22 cellular contexts compared by ENCODE assay signal in the genomic region with DNA sequence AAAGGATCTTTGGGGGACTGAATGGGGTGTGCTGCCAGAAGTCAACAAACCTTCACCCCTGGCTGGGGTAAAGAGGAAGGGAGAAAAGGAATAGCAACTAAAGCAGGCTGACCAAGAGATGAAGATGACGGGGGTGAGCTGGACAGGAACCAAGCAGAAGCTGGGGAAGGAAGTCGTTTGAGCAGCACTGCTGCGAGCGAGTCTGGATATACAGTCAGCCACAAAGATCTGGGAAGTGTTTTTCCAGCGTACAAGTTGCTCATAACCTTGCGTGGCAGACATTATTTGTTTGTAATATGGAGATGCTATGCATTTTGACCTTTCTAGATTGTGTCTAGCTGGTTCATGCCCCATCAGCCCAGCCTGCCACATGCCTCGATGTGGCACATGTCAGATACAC.
DNase-seq lines count a peak whose midpoint lies in the region; ATAC-seq, FAIRE-seq and TF ChIP-seq lines count a peak whose summit lies in the region.
"Had no signal": no experiment of that assay in that cellular context is flagged by ENCODE, and none has a peak within 500 bp of the region (broad histone marks: within the 10 kb centered on the region; RNA-seq: fewer than 3 reads in every experiment).

No MANE protein-coding gene starts in this region.

- DNase-seq in activated naive CD8-positive, alpha-beta T cell treated with anti-CD3 and anti-CD28 coated beads for 36 hours, result no peak
- DNase-seq in GM12878 (ENCODE audit: low read depth, low spot score) (no peak), HepG2 (ENCODE audit: low spot score) (no peak), ovary (no peak)
- no peak for DNase-seq in stimulated activated naive CD4-positive, alpha-beta T cell treated with Interleukin-2 at 50 U/mL for 16 hours (lab: John Stamatoyannopoulos, UW)
- no peak for DNase-seq in activated CD4-positive, alpha-beta T cell treated with anti-CD3 and anti-CD28 coated beads for 1 hour
- DNase-seq: BE2C; Calu3; CD8-positive, alpha-beta T cell; DMS53; EL; H7; HFFc6; KG1; NCI-H1694 treated with DMSO at 0.1 percent for 48 hours; NCI-H2227 treated with DMSO at 0.1 percent for 48 hours; NCI-H510A treated with DMSO at 0.1 percent for 48 hours; NCI-H774; OCI-M1; SHP77 had no signal

- TF ChIP-seq POLR2A in GM12878 (IDR thresholded peaks at IDR 0.05; ENCODE audit: low read depth, low read length) (no peak), HepG2 (IDR thresholded peaks at IDR 0.05; ENCODE audit: insufficient read depth in 1 of 2, low read depth in 2 of 2, low read length in 2 of 2) (no peak), ovary (IDR thresholded peaks at IDR 0.05) (no peak)

- H4K20me1 ChIP-seq in GM12878 (ENCODE audit: control insufficient read depth, insufficient read depth) (no peaks in the 10 kb centered on the region), HepG2 (ENCODE audit: insufficient read depth, low read length) (no peaks in the 10 kb centered on the region)

- TF ChIP-seq RAD21 in GM12878 (IDR thresholded peaks at IDR 0.05; ENCODE audit: insufficient read depth, low read depth, low read length), result no peak
- no peak for TF ChIP-seq RAD21 in HepG2 (CRISPR knock-in tag; IDR thresholded peaks at IDR 0.05)

- TF ChIP-seq EP300 in GM12878 (IDR thresholded peaks at IDR 0.05; ENCODE audit: borderline replicate concordance in 1 of 2, control insufficient read depth in 1 of 2, low read depth in 2 of 2, low read length in 2 of 2) (no peak), HepG2 (IDR thresholded peaks at IDR 0.05; ENCODE audit: low read depth in 2 of 2, low read length in 2 of 2) (no peak), HepG2 (CRISPR knock-in tag; IDR thresholded peaks at IDR 0.05; ENCODE audit: borderline replicate concordance) (no peak), ovary (IDR thresholded peaks at IDR 0.05) (no peak)

- H3K4me2 ChIP-seq in GM12878 (ENCODE audit: control insufficient read depth, insufficient read depth) (no peak overlapping the region), HepG2 (ENCODE audit: low read depth, low read length) (no peak overlapping the region)

- no peak for TF ChIP-seq CTCF in GM12878 (IDR thresholded peaks at IDR 0.05 in 2 of 3, conservative IDR thresholded peaks at IDR 0.05 in 1 of 3; ENCODE audit: control insufficient read depth in 2 of 3, extremely low read depth in 1 of 3, insufficient read depth in 1 of 3, low read depth in 3 of 3, low read length in 3 of 3)
- TF ChIP-seq CTCF in HepG2 (CRISPR knock-in tag; IDR thresholded peaks at IDR 0.05), result no peak
- TF ChIP-seq CTCF in ovary (IDR thresholded peaks at IDR 0.05), result no peak

- H3K27me3 Mint-ChIP-seq in activated naive CD8-positive, alpha-beta T cell, result no peaks in the 10 kb centered on the region
- H3K27me3 Mint-ChIP-seq in activated naive CD8-positive, alpha-beta T cell treated with anti-CD3 and anti-CD28 coated beads for 36 hours, result no peaks in the 10 kb centered on the region

- H3K4me1 ChIP-seq in GM12878 (ENCODE audit: control insufficient read depth, insufficient read depth, low read length) (0 out of 2 replicates have a peak, but pooled peaks cover 3% of the 10 kb centered on the region), HepG2 (ENCODE audit: insufficient read depth, low read length) (no peaks in the 10 kb centered on the region), ovary (ENCODE audit: insufficient read depth) (no peaks in the 10 kb centered on the region)
- H3K4me1 ChIP-seq: BE2C had no signal

- H3K9me3 Mint-ChIP-seq in activated naive CD8-positive, alpha-beta T cell (ENCODE audit: low read depth), result no peaks in the 10 kb centered on the region
- no peaks in the 10 kb centered on the region for H3K9me3 Mint-ChIP-seq in activated naive CD8-positive, alpha-beta T cell treated with anti-CD3 and anti-CD28 coated beads for 36 hours
- H3K9me3 Mint-ChIP-seq: CD8-positive, alpha-beta T cell; HFFc6 had no signal

- H3K27me3 ChIP-seq in GM12878 (replicated peaks in 1 of 2; ENCODE audit: control insufficient read depth in 2 of 2, insufficient read depth in 2 of 2, low read length in 1 of 2) (no peaks in the 10 kb centered on the region), HepG2 (ENCODE audit: control insufficient read depth in 1 of 2, insufficient read depth in 2 of 2, low read length in 2 of 2) (no peaks in the 10 kb centered on the region), ovary (no peaks in the 10 kb centered on the region)
- H3K27me3 ChIP-seq: BE2C had no signal

- in situ Hi-C loops in GM12878 (cut with MboI), result no loop called here
- in situ Hi-C loops in HepG2 (cut with HindIII; ENCODE audit: extremely low pct_ligation_motif_present, low pct_unique_long_range_greater_than_20kb), result no loop called here

- RAD21 ChIA-PET in GM12878 (lab: Charles Lee; ENCODE audit: unreplicated experiment), result no interaction called here

- H3K36me3 Mint-ChIP-seq in activated naive CD8-positive, alpha-beta T cell, result peaks cover 3% of the 10 kb centered on the region
- peaks cover 9% of the 10 kb centered on the region for H3K36me3 Mint-ChIP-seq in activated naive CD8-positive, alpha-beta T cell treated with anti-CD3 and anti-CD28 coated beads for 36 hours

- H3K36me3 ChIP-seq in GM12878 (ENCODE audit: control insufficient read depth in 2 of 2, insufficient read depth in 2 of 2, low read length in 1 of 2) (peaks cover 2 to 10% of the 10 kb centered on the region in 2 experiments; a peak in 2 of 4 replicates), HepG2 (replicated peaks in 1 of 2; ENCODE audit: control insufficient read depth in 1 of 2, insufficient read depth in 2 of 2, low read length in 2 of 2) (peaks cover 8 to 41% of the 10 kb centered on the region in 2 experiments), ovary (no peaks in the 10 kb centered on the region)
- H3K36me3 ChIP-seq: BE2C had no signal

- peak overlapping the region; percentile 68 for H3K27ac Mint-ChIP-seq in activated naive CD8-positive, alpha-beta T cell
- H3K27ac Mint-ChIP-seq in activated naive CD8-positive, alpha-beta T cell treated with anti-CD3 and anti-CD28 coated beads for 36 hours, result no peak overlapping the region
- H3K27ac Mint-ChIP-seq: CD8-positive, alpha-beta T cell; HFFc6 had no signal

- H3K27ac ChIP-seq in GM12878 (ENCODE audit: control insufficient read depth, insufficient read depth) (no peak overlapping the region), HepG2 (ENCODE audit: extremely low read length, insufficient read depth, low read length) (no peak overlapping the region), ovary (no peak overlapping the region)

- CTCF ChIA-PET in GM12878 (lab: Yijun Ruan, JAX) (interaction anchor here (1.7 to 2.0 kb wide), 2 partner anchors 114 to 366 kb away, joined by 3 to 6 read pairs; no protein-coding TSS in a partner anchor), HepG2 (lab: Yijun Ruan, JAX; ENCODE audit: low intra/inter-chr PET ratio, low total read pairs) (no interaction called here)

- no peaks in the 10 kb centered on the region for H3K79me2 ChIP-seq in GM12878 (ENCODE audit: control insufficient read depth, insufficient read depth, low read length)
- no peaks in the 10 kb centered on the region for H3K79me2 ChIP-seq in HepG2 (ENCODE audit: insufficient read depth, low read length)

- no peaks in the 10 kb centered on the region for H3K4me1 Mint-ChIP-seq in activated naive CD8-positive, alpha-beta T cell (ENCODE audit: low read depth)
- H3K4me1 Mint-ChIP-seq in activated naive CD8-positive, alpha-beta T cell treated with anti-CD3 and anti-CD28 coated beads for 36 hours, result no peaks in the 10 kb centered on the region

- ATAC-seq in GM12878 (no peak; the same call in 2 of the 3 replicates), HepG2 (no peak), GM19455 (IDR thresholded peaks at IDR 0.05; ENCODE audit: unreplicated experiment) (no peak)
- ATAC-seq: CD8-positive, alpha-beta T cell had no signal

- H3K4me3 ChIP-seq in GM12878, result no peak overlapping the region
- H3K4me3 ChIP-seq in HepG2 (replicated peaks in 1 of 3; ENCODE audit: insufficient read depth in 1 of 3, low read depth in 2 of 3, low read length in 3 of 3), result no peak overlapping the region
- H3K4me3 ChIP-seq in ovary, result no peak overlapping the region

- no peak for FAIRE-seq in GM12878 (lab: Jason Lieb, UNC)
- no peak for FAIRE-seq in HepG2 (lab: Jason Lieb, UNC)

- no peak overlapping the region for H3K4me3 Mint-ChIP-seq in activated naive CD8-positive, alpha-beta T cell
- H3K4me3 Mint-ChIP-seq in activated naive CD8-positive, alpha-beta T cell treated with anti-CD3 and anti-CD28 coated beads for 36 hours, result no peak overlapping the region
- H3K4me3 Mint-ChIP-seq: CD8-positive, alpha-beta T cell; HFFc6 had no signal

- 97% methylated on average over 7 of the region's 7 CpGs for WGBS in GM12878 (ENCODE audit: insufficient coverage, insufficient replicate concordance, low lambda C conversion rate, missing lambda C conversion rate)
- WGBS in HepG2 (ENCODE audit: low lambda C conversion rate), result 92% methylated on average over 7 of the region's 7 CpGs
- 79 to 90% (median 89%) methylated on average over 7 of the region's 7 CpGs for WGBS in ovary, 3 donors

- intact Hi-C loops in GM12878 (cut with micrococcal nuclease; ENCODE audit: unreplicated experiment), result no loop called here
- intact Hi-C loops in HepG2 (cut with micrococcal nuclease; ENCODE audit: unreplicated experiment), result no loop called here
- intact Hi-C loops in ovary (cut with DNase I), result no loop called here

- BruUV-seq in GM12878 (replicated peaks; lab: Mats Ljungman, UMichigan), result no TSS peak
- no TSS peak for BruUV-seq in HepG2 (replicated peaks; lab: Mats Ljungman, UMichigan)

- SMC1A ChIA-PET in GM12878 (lab: Charles Lee; ENCODE audit: uncharacterized antibody, unreplicated experiment), result interaction anchor here (1.4 to 1.7 kb wide), 3 partner anchors 10 to 113 kb away, joined by 3 to 5 read pairs (median 3); no protein-coding TSS in a partner anchor

- H3K9me3 ChIP-seq in GM12878 (replicated peaks; ENCODE audit: control insufficient read depth, insufficient read depth, low read length), result no peaks in the 10 kb centered on the region
- H3K9me3 ChIP-seq in HepG2 (ENCODE audit: low read length), result no peaks in the 10 kb centered on the region
- no peaks in the 10 kb centered on the region for H3K9me3 ChIP-seq in ovary
- H3K9me3 ChIP-seq: BE2C had no signal

- POLR2A ChIA-PET in GM12878 (lab: Charles Lee), result no interaction called here
- POLR2A ChIA-PET in HepG2 (lab: Yijun Ruan, JAX), result no interaction called here

- H3K9ac ChIP-seq in GM12878 (ENCODE audit: control insufficient read depth, insufficient read depth, low read length), result no peak overlapping the region
- no peak overlapping the region for H3K9ac ChIP-seq in HepG2 (ENCODE audit: insufficient read depth, low read depth, low read length)

- H2AFZ ChIP-seq in GM12878 (ENCODE audit: control insufficient read depth, low read depth, low read length), result no peak overlapping the region
- no peak overlapping the region for H2AFZ ChIP-seq in HepG2 (ENCODE audit: low read length)

TF ChIP-seq in GM12878, 131 proteins besides CTCF, POLR2A, EP300 and RAD21 (continues in another document):
- TF ChIP-seq BMI1 (IDR thresholded peaks at IDR 0.05; ENCODE audit: borderline replicate concordance) (no peak), NFIC (IDR thresholded peaks at IDR 0.05; ENCODE audit: low read depth, low read length) (no peak)

TF ChIP-seq in HepG2, 621 proteins besides CTCF, POLR2A, EP300 and RAD21 (continues in another document):
- TF ChIP-seq RBM22 (optimal IDR thresholded peaks at IDR 0.05; ENCODE audit: low read length) (peak; percentile 39), ZFP36 (IDR thresholded peaks at IDR 0.05; ENCODE audit: borderline replicate concordance, low read depth, low read length, partially characterized antibody) (no peak)
